ENCODE assay signal across 17 cellular contexts in the genomic region with DNA sequence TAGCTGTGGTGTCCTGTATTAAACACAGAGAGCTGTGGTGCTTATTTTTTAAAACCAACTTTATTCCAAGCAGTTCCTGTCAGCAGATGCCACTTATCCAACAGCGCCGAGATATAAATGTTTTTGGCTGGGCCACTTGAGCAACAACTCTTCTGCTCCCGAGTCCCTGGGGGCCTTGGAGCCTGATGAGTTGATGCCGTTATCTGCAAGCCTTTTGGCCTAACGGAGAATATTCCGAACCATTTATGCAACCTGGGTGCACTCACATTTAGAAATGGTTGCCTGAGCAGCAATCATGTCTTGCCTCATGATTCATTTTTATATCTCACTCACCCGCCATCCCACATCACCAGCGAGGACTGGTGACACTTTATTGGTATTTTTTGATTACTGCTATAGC.
"Had no signal": no experiment of that assay in that cellular context is flagged by ENCODE, and none has a peak within 500 bp of the region (broad histone marks: within the 10 kb centered on the region; RNA-seq: fewer than 3 reads in every experiment).

No MANE protein-coding gene starts in this region.

- ATAC-seq: activated CD8-positive, alpha-beta T cell treated with anti-CD3 and anti-CD28 coated beads, Interleukin-2, amount 10 ng/mL, durations not matched to agents 7 days and 5 days; mucosa of descending colon; naive thymus-derived CD4-positive, alpha-beta T cell; pancreas; stimulated activated effector memory CD8-positive, alpha-beta T cell treated with anti-CD3 and anti-CD28 coated beads, Interleukin-12 subunit alpha, Interleukin-12 subunit beta, amount 100 ng/mL, for 72 hours had no signal

- H3K9me3 ChIP-seq: mucosa of descending colon, pancreas had no signal

- H3K27ac ChIP-seq: pancreas had no signal

- H3K27me3 ChIP-seq: pancreas had no signal

- DNase-seq: activated B cell treated with CpG ODN at 0.5 μM for 24 hours; activated CD4-positive, alpha-beta T cell treated with anti-CD3 and anti-CD28 coated beads for 48 hours; activated CD8-positive, alpha-beta memory T cell treated with anti-CD3 and anti-CD28 coated beads, Interleukin-2, amount 50 U/mL, for 4 hours; activated CD8-positive, alpha-beta T cell treated with anti-CD3 and anti-CD28 coated beads, Interleukin-2, amount 10 ng/mL, durations not matched to agents 7 days and 5 days; activated naive CD8-positive, alpha-beta T cell treated with anti-CD3 and anti-CD28 coated beads, Interleukin-2, amount 10 ng/mL, durations not matched to agents 7 days and 5 days; effector CD8-positive, alpha-beta T cell; head of caudate nucleus; mucosa of descending colon; naive thymus-derived CD4-positive, alpha-beta T cell; pancreas; stimulated activated CD4-positive, alpha-beta T cell treated with anti-CD3 and anti-CD28 coated beads, Interleukin-12 subunit alpha, Interleukin-12 subunit beta, amount 100 ng/mL, for 4 hours; stimulated activated CD4-positive, alpha-beta T cell treated with anti-CD3 and anti-CD28 coated beads, Interleukin-2, amount 100 ng/mL, for 24 hours had no signal

- H3K4me3 ChIP-seq: mucosa of descending colon, pancreas had no signal

- H3K36me3 ChIP-seq: pancreas had no signal

- FAIRE-seq: endothelial cell of umbilical vein, frontal cortex, pancreas, TTC549, urothelium cell line had no signal
